In genomic region chr7:151645311-151645710, GRCh38 we compare ENCODE assay signal across 27 cellular contexts.
"Had no signal": no experiment of that assay in that cellular context is flagged by ENCODE, and none has a peak within 500 bp of the region (broad histone marks: within the 10 kb centered on the region; RNA-seq: fewer than 3 reads in every experiment).

No MANE protein-coding gene starts in this region.

- FAIRE-seq: astrocyte had no signal

- H3K9ac ChIP-seq: KMS-11 had no signal

- H3K4me3 ChIP-seq: adrenal gland, body of pancreas, SJCRH30, SK-N-MC had no signal

- DNase-seq: activated CD4-positive, alpha-beta T cell treated with anti-CD3 and anti-CD28 coated beads for 1 hour; activated CD4-positive, alpha-beta T cell treated with anti-CD3 and anti-CD28 coated beads for 48 hours; activated CD4-positive, alpha-beta T cell treated with anti-CD3 and anti-CD28 coated beads, Interleukin-2, amount 50 U/mL, for 4 hours; activated CD4-positive, CD25-positive, alpha-beta regulatory T cell; activated CD8-positive, alpha-beta T cell treated with anti-CD3 and anti-CD28 coated beads for 36 hours; activated gamma-delta T cell; activated naive CD4-positive, alpha-beta T cell treated with Interleukin-2 at 50 U/mL for 16 hours; activated naive CD8-positive, alpha-beta T cell treated with anti-CD3 and anti-CD28 coated beads, Interleukin-2, amount 10 ng/mL, durations not matched to agents 7 days and 5 days; activated T-cell treated with anti-CD3 and anti-CD28 coated beads, Interleukin-2, amount 50 U/mL, for 24 hours; adrenal gland; body of pancreas; NCI-H1105; NCI-H1417 treated with DMSO at 0.1 percent for 48 hours; NCI-H1930; NCI-H2081 treated with DMSO at 0.1 percent for 48 hours; NCI-H226; NCI-H446 treated with DMSO at 0.1 percent for 48 hours; NCI-H524; NCI-H69; NCI-H82; SHP77; SJCRH30; T1000; WERI-Rb-1 had no signal

- H3K4me1 ChIP-seq: body of pancreas, SJCRH30 had no signal

- H3K4me2 ChIP-seq: KMS-11 had no signal

- H3K9me3 ChIP-seq: adrenal gland, body of pancreas had no signal

- H3K27me3 ChIP-seq: adrenal gland, body of pancreas, SJCRH30 had no signal

- H3K27ac ChIP-seq: adrenal gland, body of pancreas, KMS-11, SJCRH30, SK-N-MC, WERI-Rb-1 had no signal

- H3K36me3 ChIP-seq: adrenal gland, SJCRH30, WERI-Rb-1 had no signal
